In genomic region chr1:206668351-206668750, GRCh38 we compare ENCODE assay signal across 17 cellular contexts. TPM values are rescaled to one million over a fixed set of nuclear protein-coding genes. Genes with fewer than 3 reads are reported as not detected.
"Had no signal": no experiment of that assay in that cellular context is flagged by ENCODE, and none has a peak within 500 bp of the region (broad histone marks: within the 10 kb centered on the region; RNA-seq: fewer than 3 reads in every experiment).

No MANE protein-coding gene starts in this region.

- ATAC-seq: left ventricle myocardium superior; naive thymus-derived CD8-positive, alpha-beta T cell; stimulated activated naive B cell treated with anti-CD40 and anti-IgM and Interleukin-4, amounts not matched to agents 10 μg/mL and 1 μg/mL and 100 μg/mL, for 72 hours had no signal

- H3K9me3 ChIP-seq: ascending aorta, tibial artery, uterus had no signal

- H3K27ac Mint-ChIP-seq: activated CD4-positive, alpha-beta memory T cell treated with anti-CD3 and anti-CD28 coated beads, Interleukin-2, amount 10 ng/mL, durations not matched to agents 7 days and 5 days; endodermal cell; memory B cell; stimulated activated naive B cell treated with anti-CD40 and anti-IgM and Interleukin-4, amounts not matched to agents 10 μg/mL and 1 μg/mL and 100 μg/mL, for 72 hours had no signal

- DNase-seq: activated CD4-positive, alpha-beta memory T cell treated with anti-CD3 and anti-CD28 coated beads, Interleukin-2, amount 10 ng/mL, durations not matched to agents 7 days and 5 days; activated CD4-positive, alpha-beta T cell treated with anti-CD3 and anti-CD28 coated beads for 4 hours; activated CD8-positive, alpha-beta memory T cell treated with anti-CD3 and anti-CD28 coated beads, Interleukin-2, amount 50 U/mL, for 48 hours; dermis blood vessel endothelial cell; endodermal cell; left ventricle myocardium superior; naive thymus-derived CD8-positive, alpha-beta T cell; nucleus accumbens; posterior cingulate gyrus; retina; stimulated activated CD4-positive, alpha-beta T cell treated with anti-CD3 and anti-CD28 coated beads, Interleukin-2, amount 100 ng/mL, for 48 hours; stimulated activated naive B cell treated with anti-CD40 and anti-IgM and Interleukin-4, amounts not matched to agents 10 μg/mL and 1 μg/mL and 100 μg/mL, for 72 hours; tibial artery; uterus; WERI-Rb-1 had no signal

- H3K27me3 ChIP-seq: ascending aorta, tibial artery, uterus had no signal

- H3K36me3 Mint-ChIP-seq: memory B cell; naive thymus-derived CD8-positive, alpha-beta T cell; stimulated activated naive B cell treated with anti-CD40 and anti-IgM and Interleukin-4, amounts not matched to agents 10 μg/mL and 1 μg/mL and 100 μg/mL, for 72 hours had no signal

- H3K4me3 Mint-ChIP-seq: activated CD4-positive, alpha-beta memory T cell treated with anti-CD3 and anti-CD28 coated beads, Interleukin-2, amount 10 ng/mL, durations not matched to agents 7 days and 5 days; endodermal cell; memory B cell; naive thymus-derived CD8-positive, alpha-beta T cell; stimulated activated naive B cell treated with anti-CD40 and anti-IgM and Interleukin-4, amounts not matched to agents 10 μg/mL and 1 μg/mL and 100 μg/mL, for 72 hours had no signal

- H3K4me3 ChIP-seq: ascending aorta, tibial artery, uterus had no signal

- H3K27ac ChIP-seq: ascending aorta, tibial artery, uterus, WERI-Rb-1 had no signal

- H3K9me3 Mint-ChIP-seq: activated CD4-positive, alpha-beta memory T cell treated with anti-CD3 and anti-CD28 coated beads, Interleukin-2, amount 10 ng/mL, durations not matched to agents 7 days and 5 days; endodermal cell; memory B cell; naive thymus-derived CD8-positive, alpha-beta T cell; stimulated activated naive B cell treated with anti-CD40 and anti-IgM and Interleukin-4, amounts not matched to agents 10 μg/mL and 1 μg/mL and 100 μg/mL, for 72 hours had no signal

- H3K36me3 ChIP-seq: ascending aorta, tibial artery, uterus, WERI-Rb-1 had no signal

RNA-seq across cellular contexts. Expression of gene DYRK3, which starts 33.0 kb away (rescaled TPM):
- polyA plus RNA-seq: naive thymus-derived CD8-positive, alpha-beta T cell had no signal
